Comparison of ENCODE assay signal across 1 cellular context in genomic region chr3:99475229-99475628, GRCh38.
TF ChIP-seq lines count a peak whose summit lies in the region.

No MANE protein-coding gene starts in this region.

TF ChIP-seq in IMR-90, 13 proteins besides CTCF, POLR2A, EP300 and RAD21 (continued from another document):
- TF ChIP-seq MXI1 (IDR thresholded peaks at IDR 0.05; ENCODE audit: borderline replicate concordance, low read depth, low read length) (no peak), RCOR1 (IDR thresholded peaks at IDR 0.05; ENCODE audit: insufficient replicate concordance, low read length) (no peak), RFX5 (IDR thresholded peaks at IDR 0.05; ENCODE audit: low read depth, low read length) (no peak)
